ENCODE assay signal across 1 cellular context in genomic region chr19:12884926-12885748, GRCh38.
TF ChIP-seq lines count a peak whose summit lies in the region.

No MANE protein-coding gene starts in this region.

TF ChIP-seq in K562, 482 proteins besides CTCF, POLR2A, EP300 and RAD21 (continues in another document):
- TF ChIP-seq, protein P1, sequence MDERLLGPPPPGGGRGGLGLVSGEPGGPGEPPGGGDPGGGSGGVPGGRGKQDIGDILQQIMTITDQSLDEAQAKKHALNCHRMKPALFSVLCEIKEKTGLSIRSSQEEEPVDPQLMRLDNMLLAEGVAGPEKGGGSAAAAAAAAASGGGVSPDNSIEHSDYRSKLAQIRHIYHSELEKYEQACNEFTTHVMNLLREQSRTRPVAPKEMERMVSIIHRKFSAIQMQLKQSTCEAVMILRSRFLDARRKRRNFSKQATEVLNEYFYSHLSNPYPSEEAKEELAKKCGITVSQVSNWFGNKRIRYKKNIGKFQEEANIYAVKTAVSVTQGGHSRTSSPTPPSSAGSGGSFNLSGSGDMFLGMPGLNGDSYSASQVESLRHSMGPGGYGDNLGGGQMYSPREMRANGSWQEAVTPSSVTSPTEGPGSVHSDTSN (CRISPR knock-in tag; IDR thresholded peaks at IDR 0.05; ENCODE audit: low read depth), result no peak
- TF ChIP-seq, protein P1 (tag; conservative IDR thresholded peaks at IDR 0.05; ENCODE audit: low read depth), result no peak
- TF ChIP-seq CXXC5 (CRISPR knock-in tag; IDR thresholded peaks at IDR 0.05) (peak; percentile 92), PCBP1 (IDR thresholded peaks at IDR 0.05; ENCODE audit: low read depth, low read length, poor library complexity, severe bottlenecking) (no peak), ZNF592 (IDR thresholded peaks at IDR 0.05) (peak; percentile 95), PHB (CRISPR knock-in tag; IDR thresholded peaks at IDR 0.05) (peak; percentile 58; the same call in 1 of the 2 replicates), ATF7 (IDR thresholded peaks at IDR 0.05) (peak; percentile 58; the same call in 1 of the 2 replicates), ZC3H8 (IDR thresholded peaks at IDR 0.05) (no peak), PRPF4 (IDR thresholded peaks at IDR 0.05; ENCODE audit: insufficient read depth, low read depth, low read length, poor library complexity, severe bottlenecking) (peak; percentile 51), TCF7L2 (IDR thresholded peaks at IDR 0.05; ENCODE audit: low read depth, low read length) (0 out of 2 replicates have a peak, but pooled peaks have one; percentile 18), HSF4 (CRISPR knock-in tag; IDR thresholded peaks at IDR 0.05; ENCODE audit: borderline replicate concordance) (0 out of 2 replicates have a peak, but pooled peaks have one; percentile 26), SUPT5H (IDR thresholded peaks at IDR 0.05) (peak; percentile 65; the same call in 1 of the 2 replicates), ZNF717 (CRISPR knock-in tag; IDR thresholded peaks at IDR 0.05) (no peak), SRSF3 (IDR thresholded peaks at IDR 0.05; ENCODE audit: insufficient read depth, low read length) (0 out of 2 replicates have a peak, but pooled peaks have one; percentile 0), MYBL2 (IDR thresholded peaks at IDR 0.05; ENCODE audit: low read depth) (no peak), MYBL2 (CRISPR knock-in tag; IDR thresholded peaks at IDR 0.05; ENCODE audit: borderline replicate concordance) (no peak), SOX6 (IDR thresholded peaks at IDR 0.05) (peak; percentile 73), CREM (IDR thresholded peaks at IDR 0.05; ENCODE audit: low read depth) (peak; percentile 58), ZNF586 (CRISPR knock-in tag; conservative IDR thresholded peaks at IDR 0.05) (no peak), JUNB (CRISPR knock-in tag; conservative IDR thresholded peaks at IDR 0.05) (no peak), ZNF644 (tag; IDR thresholded peaks at IDR 0.05; ENCODE audit: low read depth) (no peak), CBFA2T3 (IDR thresholded peaks at IDR 0.05) (peak; percentile 43; the same call in 1 of the 2 replicates), PTBP1 (IDR thresholded peaks at IDR 0.05; ENCODE audit: low read depth, low read length) (no peak), ZNF639 (CRISPR knock-in tag; conservative IDR thresholded peaks at IDR 0.05 in 1 of 2, IDR thresholded peaks at IDR 0.05 in 1 of 2) (peak in 1 of 2 experiments; percentile 44; a peak in 2 of 4 replicates), CTCFL (IDR thresholded peaks at IDR 0.05; ENCODE audit: borderline replicate concordance, insufficient read depth, low read depth, low read length, poor library complexity, severe bottlenecking) (peak; percentile 83), EWSR1 (IDR thresholded peaks at IDR 0.05; ENCODE audit: borderline replicate concordance, low read depth, partially characterized antibody) (no peak), CTBP1 (IDR thresholded peaks at IDR 0.05; ENCODE audit: borderline replicate concordance) (peak; percentile 99), HEY1 (CRISPR knock-in tag; IDR thresholded peaks at IDR 0.05; ENCODE audit: borderline replicate concordance) (no peak), MYNN (IDR thresholded peaks at IDR 0.05) (peak; percentile 76), MYNN (CRISPR knock-in tag; IDR thresholded peaks at IDR 0.05) (no peak)
- TF ChIP-seq, protein P2, sequence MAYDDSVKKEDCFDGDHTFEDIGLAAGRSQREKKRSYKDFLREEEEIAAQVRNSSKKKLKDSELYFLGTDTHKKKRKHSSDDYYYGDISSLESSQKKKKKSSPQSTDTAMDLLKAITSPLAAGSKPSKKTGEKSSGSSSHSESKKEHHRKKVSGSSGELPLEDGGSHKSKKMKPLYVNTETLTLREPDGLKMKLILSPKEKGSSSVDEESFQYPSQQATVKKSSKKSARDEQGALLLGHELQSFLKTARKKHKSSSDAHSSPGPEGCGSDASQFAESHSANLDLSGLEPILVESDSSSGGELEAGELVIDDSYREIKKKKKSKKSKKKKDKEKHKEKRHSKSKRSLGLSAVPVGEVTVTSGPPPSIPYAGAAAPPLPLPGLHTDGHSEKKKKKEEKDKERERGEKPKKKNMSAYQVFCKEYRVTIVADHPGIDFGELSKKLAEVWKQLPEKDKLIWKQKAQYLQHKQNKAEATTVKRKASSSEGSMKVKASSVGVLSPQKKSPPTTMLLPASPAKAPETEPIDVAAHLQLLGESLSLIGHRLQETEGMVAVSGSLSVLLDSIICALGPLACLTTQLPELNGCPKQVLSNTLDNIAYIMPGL (CRISPR knock-in tag; IDR thresholded peaks at IDR 0.05), result no peak; the same call in 1 of the 2 replicates
- TF ChIP-seq, protein P3, sequence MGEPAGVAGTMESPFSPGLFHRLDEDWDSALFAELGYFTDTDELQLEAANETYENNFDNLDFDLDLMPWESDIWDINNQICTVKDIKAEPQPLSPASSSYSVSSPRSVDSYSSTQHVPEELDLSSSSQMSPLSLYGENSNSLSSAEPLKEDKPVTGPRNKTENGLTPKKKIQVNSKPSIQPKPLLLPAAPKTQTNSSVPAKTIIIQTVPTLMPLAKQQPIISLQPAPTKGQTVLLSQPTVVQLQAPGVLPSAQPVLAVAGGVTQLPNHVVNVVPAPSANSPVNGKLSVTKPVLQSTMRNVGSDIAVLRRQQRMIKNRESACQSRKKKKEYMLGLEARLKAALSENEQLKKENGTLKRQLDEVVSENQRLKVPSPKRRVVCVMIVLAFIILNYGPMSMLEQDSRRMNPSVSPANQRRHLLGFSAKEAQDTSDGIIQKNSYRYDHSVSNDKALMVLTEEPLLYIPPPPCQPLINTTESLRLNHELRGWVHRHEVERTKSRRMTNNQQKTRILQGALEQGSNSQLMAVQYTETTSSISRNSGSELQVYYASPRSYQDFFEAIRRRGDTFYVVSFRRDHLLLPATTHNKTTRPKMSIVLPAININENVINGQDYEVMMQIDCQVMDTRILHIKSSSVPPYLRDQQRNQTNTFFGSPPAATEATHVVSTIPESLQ (CRISPR knock-in tag; IDR thresholded peaks at IDR 0.05), result peak; percentile 61
- TF ChIP-seq, protein P4, sequence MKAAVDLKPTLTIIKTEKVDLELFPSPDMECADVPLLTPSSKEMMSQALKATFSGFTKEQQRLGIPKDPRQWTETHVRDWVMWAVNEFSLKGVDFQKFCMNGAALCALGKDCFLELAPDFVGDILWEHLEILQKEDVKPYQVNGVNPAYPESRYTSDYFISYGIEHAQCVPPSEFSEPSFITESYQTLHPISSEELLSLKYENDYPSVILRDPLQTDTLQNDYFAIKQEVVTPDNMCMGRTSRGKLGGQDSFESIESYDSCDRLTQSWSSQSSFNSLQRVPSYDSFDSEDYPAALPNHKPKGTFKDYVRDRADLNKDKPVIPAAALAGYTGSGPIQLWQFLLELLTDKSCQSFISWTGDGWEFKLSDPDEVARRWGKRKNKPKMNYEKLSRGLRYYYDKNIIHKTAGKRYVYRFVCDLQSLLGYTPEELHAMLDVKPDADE (conservative IDR thresholded peaks at IDR 0.05; ENCODE audit: control insufficient read depth, low read depth, low read length), result peak; percentile 68; the same call in 1 of the 2 replicates
- TF ChIP-seq, protein P5, sequence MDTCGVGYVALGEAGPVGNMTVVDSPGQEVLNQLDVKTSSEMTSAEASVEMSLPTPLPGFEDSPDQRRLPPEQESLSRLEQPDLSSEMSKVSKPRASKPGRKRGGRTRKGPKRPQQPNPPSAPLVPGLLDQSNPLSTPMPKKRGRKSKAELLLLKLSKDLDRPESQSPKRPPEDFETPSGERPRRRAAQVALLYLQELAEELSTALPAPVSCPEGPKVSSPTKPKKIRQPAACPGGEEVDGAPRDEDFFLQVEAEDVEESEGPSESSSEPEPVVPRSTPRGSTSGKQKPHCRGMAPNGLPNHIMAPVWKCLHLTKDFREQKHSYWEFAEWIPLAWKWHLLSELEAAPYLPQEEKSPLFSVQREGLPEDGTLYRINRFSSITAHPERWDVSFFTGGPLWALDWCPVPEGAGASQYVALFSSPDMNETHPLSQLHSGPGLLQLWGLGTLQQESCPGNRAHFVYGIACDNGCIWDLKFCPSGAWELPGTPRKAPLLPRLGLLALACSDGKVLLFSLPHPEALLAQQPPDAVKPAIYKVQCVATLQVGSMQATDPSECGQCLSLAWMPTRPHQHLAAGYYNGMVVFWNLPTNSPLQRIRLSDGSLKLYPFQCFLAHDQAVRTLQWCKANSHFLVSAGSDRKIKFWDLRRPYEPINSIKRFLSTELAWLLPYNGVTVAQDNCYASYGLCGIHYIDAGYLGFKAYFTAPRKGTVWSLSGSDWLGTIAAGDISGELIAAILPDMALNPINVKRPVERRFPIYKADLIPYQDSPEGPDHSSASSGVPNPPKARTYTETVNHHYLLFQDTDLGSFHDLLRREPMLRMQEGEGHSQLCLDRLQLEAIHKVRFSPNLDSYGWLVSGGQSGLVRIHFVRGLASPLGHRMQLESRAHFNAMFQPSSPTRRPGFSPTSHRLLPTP (IDR thresholded peaks at IDR 0.05; ENCODE audit: borderline replicate concordance, extremely low read depth, insufficient read length), result no peak
- TF ChIP-seq, protein P6, sequence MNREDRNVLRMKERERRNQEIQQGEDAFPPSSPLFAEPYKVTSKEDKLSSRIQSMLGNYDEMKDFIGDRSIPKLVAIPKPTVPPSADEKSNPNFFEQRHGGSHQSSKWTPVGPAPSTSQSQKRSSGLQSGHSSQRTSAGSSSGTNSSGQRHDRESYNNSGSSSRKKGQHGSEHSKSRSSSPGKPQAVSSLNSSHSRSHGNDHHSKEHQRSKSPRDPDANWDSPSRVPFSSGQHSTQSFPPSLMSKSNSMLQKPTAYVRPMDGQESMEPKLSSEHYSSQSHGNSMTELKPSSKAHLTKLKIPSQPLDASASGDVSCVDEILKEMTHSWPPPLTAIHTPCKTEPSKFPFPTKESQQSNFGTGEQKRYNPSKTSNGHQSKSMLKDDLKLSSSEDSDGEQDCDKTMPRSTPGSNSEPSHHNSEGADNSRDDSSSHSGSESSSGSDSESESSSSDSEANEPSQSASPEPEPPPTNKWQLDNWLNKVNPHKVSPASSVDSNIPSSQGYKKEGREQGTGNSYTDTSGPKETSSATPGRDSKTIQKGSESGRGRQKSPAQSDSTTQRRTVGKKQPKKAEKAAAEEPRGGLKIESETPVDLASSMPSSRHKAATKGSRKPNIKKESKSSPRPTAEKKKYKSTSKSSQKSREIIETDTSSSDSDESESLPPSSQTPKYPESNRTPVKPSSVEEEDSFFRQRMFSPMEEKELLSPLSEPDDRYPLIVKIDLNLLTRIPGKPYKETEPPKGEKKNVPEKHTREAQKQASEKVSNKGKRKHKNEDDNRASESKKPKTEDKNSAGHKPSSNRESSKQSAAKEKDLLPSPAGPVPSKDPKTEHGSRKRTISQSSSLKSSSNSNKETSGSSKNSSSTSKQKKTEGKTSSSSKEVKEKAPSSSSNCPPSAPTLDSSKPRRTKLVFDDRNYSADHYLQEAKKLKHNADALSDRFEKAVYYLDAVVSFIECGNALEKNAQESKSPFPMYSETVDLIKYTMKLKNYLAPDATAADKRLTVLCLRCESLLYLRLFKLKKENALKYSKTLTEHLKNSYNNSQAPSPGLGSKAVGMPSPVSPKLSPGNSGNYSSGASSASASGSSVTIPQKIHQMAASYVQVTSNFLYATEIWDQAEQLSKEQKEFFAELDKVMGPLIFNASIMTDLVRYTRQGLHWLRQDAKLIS (CRISPR knock-in tag; IDR thresholded peaks at IDR 0.05), result peak; percentile 71
